Comparison of ENCODE assay signal across 8 cellular contexts in genomic region chr17:13031718-13032350, GRCh38. TPM values are rescaled to one million over a fixed set of nuclear protein-coding genes. Genes with fewer than 3 reads are reported as not detected.
DNase-seq lines count a peak whose midpoint lies in the region; ATAC-seq, FAIRE-seq and TF ChIP-seq lines count a peak whose summit lies in the region.

No MANE protein-coding gene starts in this region.

- peak overlapping the region; percentile 44 for H2AFZ ChIP-seq in mammary epithelial cell (ENCODE audit: low read depth, low read length)
- H2AFZ ChIP-seq in HepG2 (ENCODE audit: low read length): no peak overlapping the region

- peak; percentile 3 for TF ChIP-seq CTCF in HL-60 (IDR thresholded peaks at IDR 0.05; ENCODE audit: insufficient read depth, low read length)
- TF ChIP-seq CTCF in mammary epithelial cell (conservative IDR thresholded peaks at IDR 0.05 in 1 of 2, IDR thresholded peaks at IDR 0.05 in 1 of 2; ENCODE audit: extremely low read depth in 1 of 2, insufficient read depth in 1 of 2, low read depth in 1 of 2, low read length in 2 of 2): peak; percentile 85 to 89
- TF ChIP-seq CTCF in HepG2 (CRISPR knock-in tag; IDR thresholded peaks at IDR 0.05): peak; percentile 65

- H3K79me2 ChIP-seq in mammary epithelial cell (ENCODE audit: insufficient read depth, low read length) (no peaks in the 10 kb centered on the region), HepG2 (ENCODE audit: insufficient read depth, low read length) (no peaks in the 10 kb centered on the region)

- no peaks in the 10 kb centered on the region for H3K9me3 ChIP-seq in T-helper 17 cell (ENCODE audit: control insufficient read depth, low read length, poor library complexity, severe bottlenecking)
- H3K9me3 ChIP-seq in mammary epithelial cell (replicated peaks; ENCODE audit: insufficient read depth, low read length): no peaks in the 10 kb centered on the region
- H3K9me3 ChIP-seq in HepG2 (ENCODE audit: low read length): peaks cover 14% of the 10 kb centered on the region

- peaks cover 5% of the 10 kb centered on the region for H3K27me3 Mint-ChIP-seq in T-helper 17 cell

- intact Hi-C loops in mammary epithelial cell (cut with micrococcal nuclease): loop anchor here (2.0 to 5.0 kb wide), 3 partner anchors 305 to 1267 kb away; no protein-coding TSS in a partner anchor
- intact Hi-C loops in HepG2 (cut with micrococcal nuclease; ENCODE audit: unreplicated experiment): loop anchor here (10.0 kb wide), 1 partner anchor 63 kb away; no protein-coding TSS in a partner anchor

- 58% methylated on average over 16 of the region's 16 CpGs for WGBS in mammary epithelial cell (ENCODE audit: low coverage, missing lambda C conversion rate)
- WGBS in HepG2 (ENCODE audit: low lambda C conversion rate): 31% methylated on average over 16 of the region's 16 CpGs

- H3K27ac ChIP-seq in HL-60 (replicated peaks) (no peak overlapping the region), mammary epithelial cell (ENCODE audit: insufficient read depth, low read depth, low read length) (no peak overlapping the region), HepG2 (ENCODE audit: extremely low read length, insufficient read depth, low read length) (no peak overlapping the region)

- DNase-seq in COLO668 (lab: John Stamatoyannopoulos, UW; ENCODE audit: unreplicated experiment) (peak; percentile 4), HL-60 (ENCODE audit: low read depth in 1 of 2, low spot score in 1 of 2) (peak; percentile 23 to 30), T-helper 17 cell (peak; percentile 13 to 29 (median 16)), mammary epithelial cell (peak; percentile 14), HepG2 (ENCODE audit: low spot score) (peak; percentile 10), cerebellar nuclear complex (lab: John Stamatoyannopoulos, UW) (no peak)
- peak; percentile 16 for DNase-seq in stimulated activated CD8-positive, alpha-beta memory T cell treated with anti-CD3 and anti-CD28 coated beads, Interleukin-7, amount 100 ng/mL, for 24 hours (ENCODE audit: low read depth)

- dilution Hi-C loops in mammary epithelial cell (cut with HindIII; ENCODE audit: low sequenced_read_pairs): no loop called here

- CTCF ChIA-PET in mammary epithelial cell (lab: Charles Lee; ENCODE audit: low non-redundant PET) (interaction anchor here (0.6 kb wide), 1 partner anchor 115 kb away, joined by 3 read pairs; no protein-coding TSS in a partner anchor), HepG2 (lab: Yijun Ruan, JAX; ENCODE audit: low intra/inter-chr PET ratio, low total read pairs) (no interaction called here)

- H3K4me2 ChIP-seq in mammary epithelial cell (ENCODE audit: insufficient read depth, low read depth, low read length) (no peak overlapping the region), HepG2 (ENCODE audit: low read depth, low read length) (no peak overlapping the region)

- no peaks in the 10 kb centered on the region for H3K4me1 ChIP-seq in mammary epithelial cell (ENCODE audit: insufficient read depth, low read length)
- H3K4me1 ChIP-seq in HepG2 (ENCODE audit: insufficient read depth, low read length): 0 out of 2 replicates have a peak, but pooled peaks cover 5% of the 10 kb centered on the region

- no peak overlapping the region for H3K4me3 ChIP-seq in HL-60 (replicated peaks; ENCODE audit: insufficient read depth, low read length)
- no peak overlapping the region for H3K4me3 ChIP-seq in mammary epithelial cell (replicated peaks in 1 of 3; ENCODE audit: insufficient read depth in 1 of 3, low read depth in 2 of 3, low read length in 3 of 3)
- no peak overlapping the region for H3K4me3 ChIP-seq in HepG2 (replicated peaks in 1 of 3; ENCODE audit: insufficient read depth in 1 of 3, low read depth in 2 of 3, low read length in 3 of 3)

- POLR2A ChIA-PET in HepG2 (lab: Yijun Ruan, JAX): interaction anchor here (1.3 kb wide), 1 partner anchor 14 kb away, joined by 5 read pairs; the partner anchor contains the start of gene ELAC2

- in situ Hi-C loops in mammary epithelial cell (cut with MboI; ENCODE audit: low sequenced_read_pairs in 2 of 2): no loop called here
- in situ Hi-C loops in HepG2 (cut with HindIII; ENCODE audit: extremely low pct_ligation_motif_present, low pct_unique_long_range_greater_than_20kb): no loop called here

- H3K36me3 ChIP-seq in mammary epithelial cell (ENCODE audit: insufficient read depth, low read length) (no peaks in the 10 kb centered on the region), HepG2 (replicated peaks in 1 of 2; ENCODE audit: control insufficient read depth in 1 of 2, insufficient read depth in 2 of 2, low read length in 2 of 2) (no peaks in the 10 kb centered on the region)

- TF ChIP-seq EP300 in HepG2 (IDR thresholded peaks at IDR 0.05; ENCODE audit: low read depth in 2 of 2, low read length in 2 of 2) (no peak), HepG2 (CRISPR knock-in tag; IDR thresholded peaks at IDR 0.05; ENCODE audit: borderline replicate concordance) (no peak)

- BruUV-seq in mammary epithelial cell (replicated peaks; lab: Mats Ljungman, UMichigan): no TSS peak
- BruUV-seq in HepG2 (replicated peaks; lab: Mats Ljungman, UMichigan): no TSS peak

- no peaks in the 10 kb centered on the region for H3K36me3 Mint-ChIP-seq in T-helper 17 cell (ENCODE audit: low read depth)

- H3K27me3 ChIP-seq in HL-60 (ENCODE audit: insufficient read depth, poor library complexity, severe bottlenecking): no peaks in the 10 kb centered on the region
- peaks cover 2% of the 10 kb centered on the region for H3K27me3 ChIP-seq in mammary epithelial cell (ENCODE audit: insufficient read depth, low read length)
- peaks cover 0 to 5% of the 10 kb centered on the region in 2 experiments; a peak in 1 of 5 replicates for H3K27me3 ChIP-seq in HepG2 (ENCODE audit: control insufficient read depth in 1 of 2, insufficient read depth in 2 of 2, low read length in 2 of 2)

- H3K9ac ChIP-seq in mammary epithelial cell (ENCODE audit: insufficient read depth, low read length) (no peak overlapping the region), HepG2 (ENCODE audit: insufficient read depth, low read depth, low read length) (no peak overlapping the region)

- H3K4me3 Mint-ChIP-seq in T-helper 17 cell: peak overlapping the region; percentile 10

- no peak for TF ChIP-seq RAD21 in HepG2 (CRISPR knock-in tag; IDR thresholded peaks at IDR 0.05)

- ATAC-seq in GM19351 (IDR thresholded peaks at IDR 0.05; ENCODE audit: unreplicated experiment) (peak; percentile 80), T-helper 17 cell (peak; percentile 72), HepG2 (peak; percentile 62; the same call in 2 of the 3 replicates)

- H4K20me1 ChIP-seq in mammary epithelial cell (ENCODE audit: insufficient read depth, low read length) (no peaks in the 10 kb centered on the region), HepG2 (ENCODE audit: insufficient read depth, low read length) (no peaks in the 10 kb centered on the region)

- peaks cover 12% of the 10 kb centered on the region for H3K4me1 Mint-ChIP-seq in T-helper 17 cell

- TF ChIP-seq POLR2A in HepG2 (IDR thresholded peaks at IDR 0.05; ENCODE audit: insufficient read depth in 1 of 2, low read depth in 2 of 2, low read length in 2 of 2): no peak

- peak; percentile 61 for FAIRE-seq in HepG2 (lab: Jason Lieb, UNC)

- no peak overlapping the region for H3K27ac Mint-ChIP-seq in T-helper 17 cell

TF ChIP-seq in HepG2, 621 proteins besides CTCF, POLR2A, EP300 and RAD21 (continues in another document):
- no peak for TF ChIP-seq ZNF30 (CRISPR knock-in tag; IDR thresholded peaks at IDR 0.05)
- TF ChIP-seq MATR3 (CRISPR knock-in tag; IDR thresholded peaks at IDR 0.05): no peak
- no peak for TF ChIP-seq MEF2D (CRISPR knock-in tag; IDR thresholded peaks at IDR 0.05)
- no peak for TF ChIP-seq KLF16 (CRISPR knock-in tag; IDR thresholded peaks at IDR 0.05)

RNA-seq across cellular contexts. Expression of gene ELAC2, which starts 14.0 kb away (rescaled TPM):
- 10 to 100 TPM; 48.8 to 62.9 TPM for total RNA-seq in T-helper 17 cell
- 100 to 1,000 TPM in 1 of 2 donors, 10 to 100 TPM in 1; 69.9 to 107 TPM for total RNA-seq in mammary epithelial cell
- polyA plus RNA-seq in mammary epithelial cell: 88.5 TPM
- 142 TPM for polyA minus RNA-seq in mammary epithelial cell
- 42.9 and 50.4 TPM in 2 replicates for total RNA-seq in HepG2 (2016; rRNA removed; fragmentation: Illumina TruSeq; extraction: Trizol)
- 6.8 and 7.4 TPM in 2 replicates for total RNA-seq in HepG2 (2016; cell fraction: cytosol; rRNA removed; fragmentation: Illumina TruSeq; extraction: Trizol; ENCODE audit: low read depth)
- total RNA-seq in HepG2 (2016; cell fraction: insoluble cytoplasmic fraction; rRNA removed; fragmentation: Illumina TruSeq; extraction: Trizol): 38.0 and 55.2 TPM in 2 replicates
- total RNA-seq in HepG2 (2016; cell fraction: membrane; rRNA removed; fragmentation: Illumina TruSeq; extraction: Trizol): 14.0 and 16.1 TPM in 2 replicates
- 48.8 and 59.2 TPM in 2 replicates for total RNA-seq in HepG2 (2016; cell fraction: nucleus; rRNA removed; fragmentation: Illumina TruSeq; extraction: Trizol)
- polyA plus RNA-seq in HepG2 (2011; rRNA removed): 35.6 and 45.1 TPM in 2 replicates
- 30.3 and 39.0 TPM in 2 replicates for polyA plus RNA-seq in HepG2 (2011; cell fraction: cytosol; rRNA removed)
- polyA plus RNA-seq in HepG2 (2011; cell fraction: nucleus; rRNA removed): 95.9 and 116 TPM in 2 replicates
- 21.6 and 29.3 TPM in 2 replicates for polyA plus RNA-seq in HepG2 (2012)
- 4.0 and 5.6 TPM in 2 replicates for polyA plus RNA-seq in HepG2 (2016; cell fraction: cytosol; fragmentation: Illumina TruSeq; extraction: Trizol; ENCODE audit: low read depth)
- polyA plus RNA-seq in HepG2 (2016; cell fraction: insoluble cytoplasmic fraction; fragmentation: Illumina TruSeq; extraction: Trizol; ENCODE audit: low read depth): 33.5 and 45.6 TPM in 2 replicates
- polyA plus RNA-seq in HepG2 (2016; cell fraction: membrane; fragmentation: Illumina TruSeq; extraction: Trizol; ENCODE audit: low read depth): 8.1 and 11.5 TPM in 2 replicates
- 86.8 and 92.4 TPM in 2 replicates for polyA plus RNA-seq in HepG2 (2016; cell fraction: nucleus; fragmentation: Illumina TruSeq; extraction: Trizol; ENCODE audit: insufficient read depth, low read depth)
- polyA minus RNA-seq in HepG2 (2011; rRNA and poly(A)+ RNA removed; ENCODE audit: low replicate concordance): 155 and 322 TPM in 2 replicates
- 23.6 and 23.8 TPM in 2 replicates for polyA minus RNA-seq in HepG2 (2011; cell fraction: cytosol; rRNA and poly(A)+ RNA removed)
- 42.5 and 49.9 TPM in 2 replicates for polyA minus RNA-seq in HepG2 (2011; cell fraction: nucleus; rRNA and poly(A)+ RNA removed)

Comparison
In these comparisons a context has a peak if more than half of its experiments do, and no peak if none do; other contexts are left out.
1. DNase-seq: peak in COLO668 (single experiment), HL-60 (2 of 2), T-helper 17 cell (3 of 3), mammary epithelial cell (single experiment), HepG2 (single experiment) and stimulated activated CD8-positive, alpha-beta memory T cell treated with anti-CD3 and anti-CD28 coated beads, Interleukin-7, amount 100 ng/mL, for 24 hours (single experiment); none in cerebellar nuclear complex (0 of 2).
2. CTCF ChIP-seq: peak in every context shown above with its lines; median percentile 87 in mammary epithelial cell; 65 in HepG2; 3 in HL-60.
3. Peak in every context shown above with its lines, with median percentiles within 50 percentile points of each other: ATAC-seq.